ENCODE assay signal across 8 cellular contexts in genomic region chr9:71783120-71783523, GRCh38. TPM values are rescaled to one million over a fixed set of nuclear protein-coding genes. Genes with fewer than 3 reads are reported as not detected.
DNase-seq lines count a peak whose midpoint lies in the region; ATAC-seq and TF ChIP-seq lines count a peak whose summit lies in the region.

No MANE protein-coding gene starts in this region.

- 0 out of 2 replicates have a peak, but pooled peaks cover 3% of the 10 kb centered on the region for H3K79me2 ChIP-seq in OCI-LY1 (ENCODE audit: insufficient read depth, low read length)

- peak overlapping the region; percentile 15; the same call in 1 of the 2 replicates for H2AFZ ChIP-seq in OCI-LY1 (ENCODE audit: low read length)

- ATAC-seq in GM18499 (IDR thresholded peaks at IDR 0.05; ENCODE audit: insufficient read depth, unreplicated experiment) (peak; percentile 71), HG02571 (IDR thresholded peaks at IDR 0.05; ENCODE audit: unreplicated experiment) (peak; percentile 70)

- H3K4me3 ChIP-seq in OCI-LY1 (ENCODE audit: low read depth, low read length, poor library complexity, severe bottlenecking) (no peak overlapping the region), transverse colon (no peak overlapping the region)

- in situ Hi-C loops in transverse colon (cut with MboI; ENCODE audit: low pct_ligation_motif_present in 1 of 4, low pct_unique_long_range_greater_than_20kb in 1 of 4, low sequenced_read_pairs in 3 of 4), result loop anchor here in 2 of 4 donors (25.0 kb wide), 2 partner anchors 496 to 1146 kb away; no protein-coding TSS in a partner anchor

- TF ChIP-seq POLR2A in transverse colon (IDR thresholded peaks at IDR 0.05), result peak; percentile 48

- no peak overlapping the region for H3K9ac ChIP-seq in OCI-LY1 (ENCODE audit: low read length)

- no peaks in the 10 kb centered on the region for H3K9me2 ChIP-seq in OCI-LY1 (ENCODE audit: low read depth, low read length)

- TF ChIP-seq EP300 in transverse colon (IDR thresholded peaks at IDR 0.05; ENCODE audit: low read depth), result peak; percentile 71

- H3K4me1 ChIP-seq in OCI-LY1 (ENCODE audit: insufficient read depth, low read length, severe bottlenecking) (peaks cover 9% of the 10 kb centered on the region), transverse colon (no peaks in the 10 kb centered on the region)

- 0 out of 2 replicates have a peak, but pooled peaks have one; percentile 18 for TF ChIP-seq CTCF in OCI-LY1 (IDR thresholded peaks at IDR 0.05; ENCODE audit: low read length)
- TF ChIP-seq CTCF in transverse colon (IDR thresholded peaks at IDR 0.05), result no peak
- TF ChIP-seq CTCF in endothelial cell (IDR thresholded peaks at IDR 0.05; ENCODE audit: unreplicated experiment), result no peak

- no peaks in the 10 kb centered on the region for H3K9me3 Mint-ChIP-seq in endothelial cell (ENCODE audit: unreplicated experiment)

- H3K36me3 Mint-ChIP-seq in endothelial cell (ENCODE audit: low read depth, unreplicated experiment), result no peaks in the 10 kb centered on the region

- no peak overlapping the region for H3K27ac Mint-ChIP-seq in endothelial cell (ENCODE audit: unreplicated experiment)

- peak; percentile 58 to 74 for DNase-seq in activated T-helper 1 cell treated with anti-CD3 and anti-CD28 coated beads, Interleukin-2, amount 50 U/mL, for 16 hours (ENCODE audit: low read depth in 1 of 2, low spot score in 1 of 2)
- DNase-seq in lung microvascular endothelial cell (ENCODE audit: low read depth in 2 of 2), result peak; percentile 40 to 92
- peak; percentile 69 for DNase-seq in transverse colon
- no peak for DNase-seq in endothelial cell (ENCODE audit: low spot score)
- no peak for DNase-seq in NCI-H2196 treated with DMSO at 0.1 percent for 48 hours (lab: John Stamatoyannopoulos, UW; ENCODE audit: unreplicated experiment)

- peak overlapping the region; percentile 50 for H3K4me2 ChIP-seq in OCI-LY1 (ENCODE audit: low read length)

- H3F3A ChIP-seq in OCI-LY1 (ENCODE audit: insufficient read depth, low read length), result no peaks in the 10 kb centered on the region

- H3K36me3 ChIP-seq in OCI-LY1 (ENCODE audit: insufficient read depth, low read length), result no peaks in the 10 kb centered on the region
- H3K36me3 ChIP-seq in transverse colon, result no peaks in the 10 kb centered on the region

- H3K9me3 ChIP-seq in OCI-LY1 (ENCODE audit: low read length), result no peaks in the 10 kb centered on the region
- H3K9me3 ChIP-seq in transverse colon, result no peaks in the 10 kb centered on the region

- H3K27ac ChIP-seq in OCI-LY1 (ENCODE audit: low read depth, low read length, poor library complexity, severe bottlenecking) (no peak overlapping the region), transverse colon (peak overlapping the region; percentile 24 to 48 (median 44))

- 32 to 52% methylated on average over 2 to 9 of the region's 9 CpGs for WGBS in transverse colon (ENCODE audit: low coverage in 1 of 2), 2 donors

- H4K20me1 ChIP-seq in OCI-LY1 (ENCODE audit: insufficient read depth, low read length), result no peaks in the 10 kb centered on the region

- no peaks in the 10 kb centered on the region for H3K27me3 Mint-ChIP-seq in endothelial cell (ENCODE audit: unreplicated experiment)

- H3K27me3 ChIP-seq in OCI-LY1 (ENCODE audit: insufficient read depth, low read length) (no peaks in the 10 kb centered on the region), transverse colon (no peaks in the 10 kb centered on the region)

- H3K4me3 Mint-ChIP-seq in endothelial cell (ENCODE audit: unreplicated experiment), result no peak overlapping the region

- H3K4me1 Mint-ChIP-seq in endothelial cell (ENCODE audit: unreplicated experiment), result no peaks in the 10 kb centered on the region

- intact Hi-C loops in transverse colon (cut with DNase I; ENCODE audit: low total_unique reads), result no loop called here

RNA-seq across cellular contexts. Expression of gene CEMIP2, which starts 14.8 kb away (rescaled TPM):
- total RNA-seq in lung microvascular endothelial cell (340 and 660 TPM in 2 replicates), transverse colon (100 to 1,000 TPM in 3 of 4 donors, 10 to 100 TPM in 1; 56.3 to 352 (median 236) TPM), endothelial cell (ENCODE audit: unreplicated experiment) (112 TPM)

Comparison
In these comparisons a context has a peak if more than half of its experiments do, and no peak if none do; other contexts are left out.
1. DNase-seq: peak in activated T-helper 1 cell treated with anti-CD3 and anti-CD28 coated beads, Interleukin-2, amount 50 U/mL, for 16 hours (2 of 2), lung microvascular endothelial cell (2 of 2) and transverse colon (single experiment); none in endothelial cell (single experiment) and NCI-H2196 treated with DMSO at 0.1 percent for 48 hours (single experiment).